In genomic region chr6:149750136-149750609, GRCh38 we compare ENCODE assay signal across 8 cellular contexts. TPM values are rescaled to one million over a fixed set of nuclear protein-coding genes. Genes with fewer than 3 reads are reported as not detected.
DNase-seq lines count a peak whose midpoint lies in the region; ATAC-seq lines count a peak whose summit lies in the region.

No MANE protein-coding gene starts in this region.

- peak overlapping the region in 1 of 2 experiments; percentile 2 for H3K23ac ChIP-seq in mesenchymal stem cell (ENCODE audit: low read length in 2 of 2)

- H3K4me1 ChIP-seq in ectodermal cell (ENCODE audit: control insufficient read depth, insufficient read depth, low read length): peaks cover 5% of the 10 kb centered on the region
- H3K4me1 ChIP-seq in mesenchymal stem cell (ENCODE audit: control insufficient read depth, insufficient read depth, low read depth, low read length): peaks cover 7% of the 10 kb centered on the region

- H3K9me3 ChIP-seq in ectodermal cell (ENCODE audit: control insufficient read depth, low read length): no peaks in the 10 kb centered on the region
- H3K9me3 ChIP-seq in mesenchymal stem cell (ENCODE audit: control insufficient read depth, low read length): no peaks in the 10 kb centered on the region

- no peak overlapping the region for H2BK15ac ChIP-seq in mesenchymal stem cell (ENCODE audit: low read depth, poor library complexity, severe bottlenecking)

- peak overlapping the region; percentile 90 for H2AFZ ChIP-seq in mesenchymal stem cell (ENCODE audit: low read depth, low read length)

- no peak overlapping the region for H2BK120ac ChIP-seq in mesenchymal stem cell (ENCODE audit: low read depth, low read length)

- H3K14ac ChIP-seq in mesenchymal stem cell (ENCODE audit: low read length in 2 of 2): peak overlapping the region in 1 of 2 experiments; percentile 12

- H3K4ac ChIP-seq in mesenchymal stem cell (ENCODE audit: low read depth in 1 of 2, low read length in 2 of 2): peak overlapping the region; percentile 85 to 93

- DNase-seq in AG08396 (ENCODE audit: low spot score): peak; percentile 63
- DNase-seq in NCI-H510A (lab: John Stamatoyannopoulos, UW): peak; percentile 48
- DNase-seq in activated CD4-positive, alpha-beta T cell treated with anti-CD3 and anti-CD28 coated beads, Interleukin-2, amount 50 U/mL, for 48 hours: peak; percentile 73 to 80
- peak; percentile 77 for DNase-seq in mesenchymal stem cell
- peak; percentile 3 to 12 for DNase-seq in stimulated activated CD8-positive, alpha-beta memory T cell treated with anti-CD3 and anti-CD28 coated beads, Interleukin-2, amount 100 ng/mL, for 1 hour (ENCODE audit: low read depth in 2 of 2)

- H3K79me1 ChIP-seq in mesenchymal stem cell (replicated peaks; ENCODE audit: low read length, poor library complexity, severe bottlenecking): peaks cover 1% of the 10 kb centered on the region

- H4K91ac ChIP-seq in mesenchymal stem cell (ENCODE audit: low read length): no peak overlapping the region

- ATAC-seq in GM18907 (IDR thresholded peaks at IDR 0.05; ENCODE audit: unreplicated experiment) (peak; percentile 53), HG03159 (IDR thresholded peaks at IDR 0.05; ENCODE audit: unreplicated experiment) (peak; percentile 34)

- H3K4me2 ChIP-seq in mesenchymal stem cell (ENCODE audit: low read length, poor library complexity, severe bottlenecking): peak overlapping the region; percentile 70

- H3K27ac ChIP-seq in ectodermal cell (ENCODE audit: insufficient read depth, low read depth, low read length, poor library complexity, severe bottlenecking) (peak overlapping the region; percentile 83), mesenchymal stem cell (ENCODE audit: low read length, poor library complexity, severe bottlenecking) (peak overlapping the region; percentile 71)

- WGBS in ectodermal cell, 2 experiments: 1% methylated on average over 24 to 25 of the region's 25 CpGs
- 1% methylated on average over 14 of the region's 25 CpGs for WGBS in mesenchymal stem cell

- peak overlapping the region in 1 of 2 experiments; percentile 39 for H2BK12ac ChIP-seq in mesenchymal stem cell (ENCODE audit: low read length in 2 of 2)

- peak overlapping the region; percentile 27 for H4K8ac ChIP-seq in mesenchymal stem cell (ENCODE audit: low read length)

- H3K4me3 ChIP-seq in ectodermal cell (ENCODE audit: insufficient read depth, low read depth, low read length): peak overlapping the region; percentile 97
- peak overlapping the region; percentile 83 to 88 for H3K4me3 ChIP-seq in mesenchymal stem cell (ENCODE audit: insufficient read depth in 1 of 2, low read depth in 1 of 2, low read length in 2 of 2)

- no peak overlapping the region for H2AK5ac ChIP-seq in mesenchymal stem cell (ENCODE audit: low read length, severe bottlenecking)

- peak overlapping the region; percentile 92 for H3K9ac ChIP-seq in mesenchymal stem cell (ENCODE audit: low read length)

- H3K36me3 ChIP-seq in ectodermal cell (ENCODE audit: control insufficient read depth, insufficient read depth, low read length): no peaks in the 10 kb centered on the region
- no peaks in the 10 kb centered on the region for H3K36me3 ChIP-seq in mesenchymal stem cell (ENCODE audit: control insufficient read depth in 1 of 2, insufficient read depth in 2 of 2, low read depth in 1 of 2, low read length in 2 of 2)

- no peak overlapping the region for H2BK5ac ChIP-seq in mesenchymal stem cell (ENCODE audit: low read depth, low read length, poor library complexity, severe bottlenecking)

- H3K27me3 ChIP-seq in ectodermal cell (ENCODE audit: control insufficient read depth, insufficient read depth, low read length, poor library complexity, severe bottlenecking) (no peaks in the 10 kb centered on the region), mesenchymal stem cell (ENCODE audit: control insufficient read depth in 1 of 2, insufficient read depth in 1 of 2, low read length in 2 of 2) (no peaks in the 10 kb centered on the region)

- peak overlapping the region; percentile 61 to 85 for H3K18ac ChIP-seq in mesenchymal stem cell (ENCODE audit: low read depth in 1 of 2, low read length in 2 of 2)

RNA-seq across cellular contexts. Expression of gene PCMT1, which starts 0.6 kb away (rescaled TPM):
- polyA plus RNA-seq in ectodermal cell (2013, experiment 1 of 4): 91.9 TPM
- 91.0 TPM for polyA plus RNA-seq in ectodermal cell (2013, experiment 2 of 4)
- 89.8 TPM for polyA plus RNA-seq in ectodermal cell (2013, experiment 3 of 4)
- 97.9 TPM for polyA plus RNA-seq in ectodermal cell (2013, experiment 4 of 4)
- 67.4 TPM for polyA plus RNA-seq in mesenchymal stem cell (2013, experiment 1 of 2)
- 64.8 TPM for polyA plus RNA-seq in mesenchymal stem cell (2013, experiment 2 of 2)

RNA-seq across cellular contexts. Expression of gene NUP43, which starts 3.8 kb away (rescaled TPM):
- polyA plus RNA-seq in ectodermal cell (2013, experiment 1 of 4): 50.9 TPM
- polyA plus RNA-seq in ectodermal cell (2013, experiment 2 of 4): 57.4 TPM
- 37.2 TPM for polyA plus RNA-seq in ectodermal cell (2013, experiment 3 of 4)
- polyA plus RNA-seq in ectodermal cell (2013, experiment 4 of 4): 39.6 TPM
- 10.5 TPM for polyA plus RNA-seq in mesenchymal stem cell (2013, experiment 1 of 2)
- 10.8 TPM for polyA plus RNA-seq in mesenchymal stem cell (2013, experiment 2 of 2)

RNA-seq across cellular contexts. Expression of gene LATS1, which starts 32.3 kb away (rescaled TPM):
- polyA plus RNA-seq in ectodermal cell (2013, experiment 1 of 4): 20.6 TPM
- 22.0 TPM for polyA plus RNA-seq in ectodermal cell (2013, experiment 2 of 4)
- polyA plus RNA-seq in ectodermal cell (2013, experiment 3 of 4): 19.4 TPM
- 20.7 TPM for polyA plus RNA-seq in ectodermal cell (2013, experiment 4 of 4)
- 10.2 TPM for polyA plus RNA-seq in mesenchymal stem cell (2013, experiment 1 of 2)
- polyA plus RNA-seq in mesenchymal stem cell (2013, experiment 2 of 2): 10.0 TPM

Comparison
In these comparisons a context has a peak if more than half of its experiments do, and no peak if none do; other contexts are left out.
1. Peak in every context shown above with its lines: DNase-seq, ATAC-seq, H3K4me3 ChIP-seq and H3K27ac ChIP-seq.
2. DNase-seq: peak in every context shown above with its lines; median percentile 77 in mesenchymal stem cell; 76 in activated CD4-positive, alpha-beta T cell treated with anti-CD3 and anti-CD28 coated beads, Interleukin-2, amount 50 U/mL, for 48 hours; 63 in AG08396; 48 in NCI-H510A; 8 in stimulated activated CD8-positive, alpha-beta memory T cell treated with anti-CD3 and anti-CD28 coated beads, Interleukin-2, amount 100 ng/mL, for 1 hour.